ENCODE assay signal across 33 cellular contexts in the genomic region with DNA sequence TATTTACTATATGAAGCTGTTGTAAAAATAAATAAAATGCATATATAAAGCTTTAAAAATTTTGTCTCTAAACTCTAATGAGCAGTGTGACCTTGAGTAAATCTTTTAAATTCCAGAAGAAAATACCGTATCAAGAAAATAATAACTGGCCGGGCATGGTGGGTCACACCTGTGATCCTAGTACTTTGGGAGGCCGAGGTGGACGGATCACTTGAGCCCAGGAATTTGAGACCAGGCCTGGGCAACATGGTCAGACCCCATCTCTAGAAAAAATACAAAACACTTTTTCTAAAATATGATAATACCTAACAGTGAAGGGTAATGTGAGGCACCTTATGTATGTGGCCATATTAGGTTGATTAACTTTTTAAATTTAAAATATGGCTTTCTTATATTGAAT.
"Had no signal": no experiment of that assay in that cellular context is flagged by ENCODE, and none has a peak within 500 bp of the region (broad histone marks: within the 10 kb centered on the region; RNA-seq: fewer than 3 reads in every experiment).

No MANE protein-coding gene starts in this region.

- H3K27me3 Mint-ChIP-seq: activated CD4-positive, alpha-beta T cell treated with anti-CD3 and anti-CD28 coated beads for 36 hours; activated CD8-positive, alpha-beta memory T cell treated with anti-CD3 and anti-CD28 coated beads, Interleukin-2, amount 10 ng/mL, durations not matched to agents 7 days and 5 days; activated naive CD8-positive, alpha-beta T cell; effector memory CD8-positive, alpha-beta T cell; naive thymus-derived CD8-positive, alpha-beta T cell; stimulated activated naive CD8-positive, alpha-beta T cell treated with anti-CD3 and anti-CD28 coated beads, Interleukin-15, amount 100 ng/mL, for 72 hours had no signal

- H3K4me3 ChIP-seq: body of pancreas, lower lobe of right lung, neural progenitor cell, skin epidermis, thyroid gland, upper lobe of left lung, vagina had no signal

- H3K4me3 Mint-ChIP-seq: activated CD4-positive, alpha-beta T cell treated with anti-CD3 and anti-CD28 coated beads for 36 hours; activated CD8-positive, alpha-beta memory T cell treated with anti-CD3 and anti-CD28 coated beads, Interleukin-2, amount 10 ng/mL, durations not matched to agents 7 days and 5 days; activated CD8-positive, alpha-beta T cell treated with anti-CD3 and anti-CD28 coated beads, Interleukin-2, amount 10 ng/mL, durations not matched to agents 7 days and 5 days; activated naive CD8-positive, alpha-beta T cell; effector memory CD8-positive, alpha-beta T cell; immature natural killer cell; naive thymus-derived CD8-positive, alpha-beta T cell; neural progenitor cell; stimulated activated effector memory CD8-positive, alpha-beta T cell treated with anti-CD3 and anti-CD28 coated beads, Interleukin-12 subunit alpha, Interleukin-12 subunit beta, amount 100 ng/mL, for 72 hours; stimulated activated naive CD8-positive, alpha-beta T cell treated with anti-CD3 and anti-CD28 coated beads, Interleukin-15, amount 100 ng/mL, for 72 hours; T-helper 2 cell treated with Interferon-gamma antibody and Interleukin-4, amounts not matched to agents 5 μg/mL and 100 μg/mL, for 36 hours had no signal

- DNase-seq: activated CD4-positive, alpha-beta T cell treated with anti-CD3 and anti-CD28 coated beads for 36 hours; activated CD4-positive, CD25-positive, alpha-beta regulatory T cell; activated CD8-positive, alpha-beta memory T cell treated with anti-CD3 and anti-CD28 coated beads, Interleukin-2, amount 10 ng/mL, durations not matched to agents 7 days and 5 days; activated CD8-positive, alpha-beta T cell treated with anti-CD3 and anti-CD28 coated beads, Interleukin-2, amount 10 ng/mL, durations not matched to agents 7 days and 5 days; activated naive CD4-positive, alpha-beta T cell; activated T-cell treated with anti-CD3 and anti-CD28 coated beads, Interleukin-2, amount 50 U/mL, for 48 hours; aorta; body of pancreas; cerebellar nuclear complex; effector memory CD8-positive, alpha-beta T cell; foreskin fibroblast; heart left ventricle; hypothalamus; immature natural killer cell; lower lobe of right lung; mesenchymal stem cell; naive thymus-derived CD8-positive, alpha-beta T cell; posterior cingulate gyrus; stimulated activated CD4-positive, alpha-beta T cell treated with anti-CD3 and anti-CD28 coated beads, Interleukin-12 subunit alpha, Interleukin-12 subunit beta, amount 100 ng/mL, for 4 hours; stimulated activated CD4-positive, alpha-beta T cell treated with anti-CD3 and anti-CD28 coated beads, Interleukin-4, amount 100 ng/mL, for 1 hour; stimulated activated naive CD8-positive, alpha-beta T cell treated with anti-CD3 and anti-CD28 coated beads, Interleukin-15, amount 100 ng/mL, for 72 hours; substantia nigra; T-helper 1 cell; thyroid gland; upper lobe of left lung had no signal

- H3K36me3 ChIP-seq: cardiac muscle cell, lower lobe of right lung, neural progenitor cell, thyroid gland, vagina had no signal

- H3K36me3 Mint-ChIP-seq: immature natural killer cell; neural progenitor cell; stimulated activated effector memory CD8-positive, alpha-beta T cell treated with anti-CD3 and anti-CD28 coated beads, Interleukin-12 subunit alpha, Interleukin-12 subunit beta, amount 100 ng/mL, for 72 hours had no signal

- H3K9ac ChIP-seq: neural progenitor cell had no signal

- H3K9me3 Mint-ChIP-seq: effector memory CD8-positive, alpha-beta T cell; immature natural killer cell; neural progenitor cell; stimulated activated effector memory CD8-positive, alpha-beta T cell treated with anti-CD3 and anti-CD28 coated beads, Interleukin-12 subunit alpha, Interleukin-12 subunit beta, amount 100 ng/mL, for 72 hours; stimulated activated naive CD8-positive, alpha-beta T cell treated with anti-CD3 and anti-CD28 coated beads, Interleukin-15, amount 100 ng/mL, for 72 hours; T-helper 2 cell treated with Interferon-gamma antibody and Interleukin-4, amounts not matched to agents 5 μg/mL and 100 μg/mL, for 36 hours had no signal

- H3K27ac ChIP-seq: cardiac muscle cell, coronary artery, lower lobe of right lung, neural progenitor cell, skin epidermis, upper lobe of left lung, vagina had no signal

- H3K27ac Mint-ChIP-seq: activated CD4-positive, alpha-beta T cell treated with anti-CD3 and anti-CD28 coated beads for 36 hours; activated CD8-positive, alpha-beta memory T cell treated with anti-CD3 and anti-CD28 coated beads, Interleukin-2, amount 10 ng/mL, durations not matched to agents 7 days and 5 days; activated CD8-positive, alpha-beta T cell treated with anti-CD3 and anti-CD28 coated beads, Interleukin-2, amount 10 ng/mL, durations not matched to agents 7 days and 5 days; activated naive CD8-positive, alpha-beta T cell; immature natural killer cell; naive thymus-derived CD8-positive, alpha-beta T cell; neural progenitor cell; stimulated activated effector memory CD8-positive, alpha-beta T cell treated with anti-CD3 and anti-CD28 coated beads, Interleukin-12 subunit alpha, Interleukin-12 subunit beta, amount 100 ng/mL, for 72 hours; stimulated activated naive CD8-positive, alpha-beta T cell treated with anti-CD3 and anti-CD28 coated beads, Interleukin-15, amount 100 ng/mL, for 72 hours; T-helper 2 cell treated with Interferon-gamma antibody and Interleukin-4, amounts not matched to agents 5 μg/mL and 100 μg/mL, for 36 hours had no signal

- H3K4me1 ChIP-seq: neural progenitor cell had no signal

- H3K9me3 ChIP-seq: body of pancreas, heart left ventricle, lower lobe of right lung, thyroid gland, upper lobe of left lung, vagina had no signal

- H3K4me2 ChIP-seq: neural progenitor cell had no signal

- H2AFZ ChIP-seq: neural progenitor cell had no signal

- H3K27me3 ChIP-seq: body of pancreas, cardiac muscle cell, heart left ventricle, neural progenitor cell, thyroid gland, upper lobe of left lung, vagina had no signal
